21 cellular contexts compared by ENCODE assay signal in the genomic region with DNA sequence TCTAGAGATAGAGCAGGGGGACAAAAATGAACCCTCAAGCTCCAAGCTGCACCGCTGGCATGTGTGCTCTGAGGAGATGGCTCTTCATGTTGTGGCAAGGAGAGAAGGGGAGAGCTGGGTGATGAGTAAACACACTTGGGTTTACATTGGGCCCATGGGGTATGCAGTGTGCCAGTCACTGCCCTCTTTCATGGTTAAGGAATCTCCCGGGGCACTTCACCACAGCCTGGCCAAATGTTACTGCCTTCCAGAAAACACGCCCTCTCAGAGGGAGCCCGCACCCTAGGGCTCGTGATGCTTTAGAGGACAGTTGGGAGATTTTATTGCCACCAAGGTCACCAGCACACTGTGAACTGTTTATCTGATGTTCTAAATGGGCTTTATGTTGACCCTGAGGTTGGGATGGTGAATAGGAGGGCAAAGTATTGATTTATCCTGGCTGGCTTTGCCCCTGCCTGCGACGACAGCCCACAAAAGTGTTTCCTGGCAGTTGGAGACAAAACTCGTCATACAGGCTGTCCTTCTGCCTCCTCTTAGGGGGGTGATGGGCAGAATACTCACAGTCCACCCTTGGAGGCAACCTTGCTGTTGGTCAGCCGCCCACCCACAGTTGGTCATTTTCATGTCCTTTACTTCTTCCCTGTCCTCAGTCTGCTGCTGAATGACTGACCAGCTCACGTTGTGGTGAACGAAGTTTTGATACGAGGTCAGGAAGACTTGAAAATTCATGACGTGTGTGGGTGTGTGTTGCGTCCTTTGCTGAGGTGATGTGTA.
"Had no signal": no experiment of that assay in that cellular context is flagged by ENCODE, and none has a peak within 500 bp of the region (broad histone marks: within the 10 kb centered on the region; RNA-seq: fewer than 3 reads in every experiment).

No MANE protein-coding gene starts in this region.

- H3K4me1 Mint-ChIP-seq: activated CD4-positive, alpha-beta T cell treated with anti-CD3 and anti-CD28 coated beads, Interleukin-2, amount 10 ng/mL, durations not matched to agents 24 days and 14 days; brain; naive B cell; neural progenitor cell had no signal

- H3K4me2 ChIP-seq: hepatocyte, neural progenitor cell had no signal

- H3K27ac Mint-ChIP-seq: activated CD4-positive, alpha-beta T cell treated with anti-CD3 and anti-CD28 coated beads, Interleukin-2, amount 10 ng/mL, durations not matched to agents 24 days and 14 days; activated CD8-positive, alpha-beta T cell treated with anti-CD3 and anti-CD28 coated beads for 36 hours; activated naive CD4-positive, alpha-beta T cell treated with anti-CD3 and anti-CD28 coated beads for 36 hours; endodermal cell; neural progenitor cell had no signal

- H3K27me3 Mint-ChIP-seq: brain had no signal

- H3K4me1 ChIP-seq: foreskin keratinocyte, neural progenitor cell, spleen, tibial artery had no signal

- H3K36me3 ChIP-seq: neural progenitor cell had no signal

- H3K4me3 Mint-ChIP-seq: activated CD4-positive, alpha-beta T cell treated with anti-CD3 and anti-CD28 coated beads, Interleukin-2, amount 10 ng/mL, durations not matched to agents 24 days and 14 days; activated CD8-positive, alpha-beta T cell treated with anti-CD3 and anti-CD28 coated beads for 36 hours; activated naive CD4-positive, alpha-beta T cell treated with anti-CD3 and anti-CD28 coated beads for 36 hours; activated T-cell treated with anti-CD3 and anti-CD28 coated beads, Interleukin-2, amount 50 U/mL, for 4 hours; endodermal cell; naive B cell; neural progenitor cell had no signal

- H3K4me3 ChIP-seq: hepatocyte, mucosa of descending colon, neural progenitor cell, spleen, tibial artery had no signal

- H3K27me3 ChIP-seq: foreskin keratinocyte, hepatocyte, neural progenitor cell, spleen, tibial artery had no signal

- H3K9me3 ChIP-seq: mucosa of descending colon, tibial artery had no signal

- H3K27ac ChIP-seq: epithelial cell of prostate, foreskin keratinocyte, hepatocyte, neural progenitor cell, spleen, tibial artery had no signal

- ATAC-seq: activated CD8-positive, alpha-beta T cell treated with anti-CD3 and anti-CD28 coated beads for 36 hours; activated T-cell treated with anti-CD3 and anti-CD28 coated beads, Interleukin-2, amount 50 U/mL, for 4 hours; foreskin keratinocyte; left colon; mucosa of descending colon had no signal

- DNase-seq: activated CD4-positive, alpha-beta T cell treated with anti-CD3 and anti-CD28 coated beads, Interleukin-2, amount 10 ng/mL, durations not matched to agents 24 days and 14 days; activated CD4-positive, CD25-positive, alpha-beta regulatory T cell; activated CD8-positive, alpha-beta memory T cell treated with anti-CD3 and anti-CD28 coated beads, Interleukin-2, amount 50 U/mL, for 4 hours; activated CD8-positive, alpha-beta T cell treated with anti-CD3 and anti-CD28 coated beads for 36 hours; activated naive CD4-positive, alpha-beta T cell treated with anti-CD3 and anti-CD28 coated beads for 36 hours; activated T-cell treated with anti-CD3 and anti-CD28 coated beads, Interleukin-2, amount 50 U/mL, for 4 hours; central memory CD4-positive, alpha-beta T cell; endodermal cell; foreskin keratinocyte; islet precursor cell; left colon; mucosa of descending colon; naive B cell; spleen; stimulated activated naive CD4-positive, alpha-beta T cell; substantia nigra; tibial artery had no signal

- H3K9me3 Mint-ChIP-seq: activated CD4-positive, alpha-beta T cell treated with anti-CD3 and anti-CD28 coated beads, Interleukin-2, amount 10 ng/mL, durations not matched to agents 24 days and 14 days; activated CD8-positive, alpha-beta T cell treated with anti-CD3 and anti-CD28 coated beads for 36 hours had no signal

- H2AFZ ChIP-seq: hepatocyte, neural progenitor cell had no signal

- H3K79me2 ChIP-seq: hepatocyte had no signal

- H3K9ac ChIP-seq: neural progenitor cell had no signal
